ENCODE assay signal across 22 cellular contexts in the genomic region with DNA sequence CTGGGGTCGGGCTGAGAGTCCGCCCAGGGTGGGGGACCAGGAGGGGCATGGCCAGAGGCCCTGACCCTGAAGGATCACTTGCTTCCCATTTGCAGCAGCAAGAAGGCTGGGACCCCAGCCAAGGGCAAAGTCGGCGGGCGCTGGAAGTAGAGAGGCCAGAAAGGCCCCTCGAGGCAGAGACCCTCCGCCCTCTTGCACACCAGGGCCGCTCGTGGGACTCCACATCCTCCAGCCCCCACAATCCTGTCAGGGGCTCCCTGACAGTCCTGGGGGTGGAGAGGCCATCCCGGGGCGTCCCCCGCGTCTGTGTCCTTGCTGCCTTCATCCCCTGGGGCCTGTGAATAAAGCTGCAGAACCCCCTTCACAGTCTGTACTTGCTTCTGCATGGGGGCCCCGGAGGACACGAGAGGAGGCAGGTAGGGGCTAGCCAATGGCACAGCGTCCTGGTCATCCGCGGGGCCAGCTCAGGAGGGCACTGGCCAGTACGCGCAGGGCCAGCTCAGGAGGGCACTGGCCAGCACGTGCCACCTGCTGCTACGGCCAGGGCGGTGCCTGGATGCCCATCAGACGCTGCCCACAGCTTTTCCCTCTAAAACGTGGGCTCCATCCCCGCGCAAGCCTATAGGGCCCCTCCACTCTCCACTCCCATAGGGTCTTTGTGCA. TPM values are rescaled to one million over a fixed set of nuclear protein-coding genes. Genes with fewer than 3 reads are reported as not detected.
A peak's percentile ranks its signal among the peaks of the same experiment; 100 is the strongest.
DNase-seq lines count a peak whose midpoint lies in the region; ATAC-seq and TF ChIP-seq lines count a peak whose summit lies in the region.
"Had no signal": no experiment of that assay in that cellular context is flagged by ENCODE, and none has a peak within 500 bp of the region (broad histone marks: within the 10 kb centered on the region; RNA-seq: fewer than 3 reads in every experiment).

No MANE protein-coding gene starts in this region.

- no peak overlapping the region for H3K4me3 ChIP-seq in spleen
- H3K4me3 ChIP-seq: upper lobe of left lung had no signal

- no peak overlapping the region for H3K4me3 Mint-ChIP-seq in activated CD8-positive, alpha-beta T cell treated with anti-CD3 and anti-CD28 coated beads for 36 hours
- no peak overlapping the region for H3K4me3 Mint-ChIP-seq in activated CD8-positive, alpha-beta T cell treated with anti-CD3 and anti-CD28 coated beads, Interleukin-2, amount 10 ng/mL, durations not matched to agents 7 days and 5 days
- H3K4me3 Mint-ChIP-seq in endothelial cell (ENCODE audit: unreplicated experiment) (no peak overlapping the region), mesothelial cell of epicardium (no peak overlapping the region)
- H3K4me3 Mint-ChIP-seq: activated naive CD4-positive, alpha-beta T cell treated with anti-CD3 and anti-CD28 coated beads, Interleukin-2, amount 50 U/mL, for 24 hours; HFFc6 had no signal

- POLR2A ChIA-PET in activated CD8-positive, alpha-beta T cell treated with anti-CD3 and anti-CD28 coated beads for 36 hours (lab: Charles Lee), result no interaction called here
- POLR2A ChIA-PET in activated CD8-positive, alpha-beta T cell treated with anti-CD3 and anti-CD28 coated beads, Interleukin-2, amount 10 ng/mL, durations not matched to agents 7 days and 5 days (lab: Charles Lee), result no interaction called here

- CTCF ChIA-PET in activated CD8-positive, alpha-beta T cell treated with anti-CD3 and anti-CD28 coated beads for 36 hours (lab: Charles Lee), result interaction anchor here (1.0 to 1.1 kb wide), 2 partner anchors 56 to 106 kb away, joined by 3 to 5 read pairs; no protein-coding TSS in a partner anchor
- CTCF ChIA-PET in activated CD8-positive, alpha-beta T cell treated with anti-CD3 and anti-CD28 coated beads, Interleukin-2, amount 10 ng/mL, durations not matched to agents 7 days and 5 days (lab: Charles Lee), result no interaction called here

- no peaks in the 10 kb centered on the region for H3K9me3 Mint-ChIP-seq in activated CD8-positive, alpha-beta T cell treated with anti-CD3 and anti-CD28 coated beads for 36 hours
- H3K9me3 Mint-ChIP-seq in activated CD8-positive, alpha-beta T cell treated with anti-CD3 and anti-CD28 coated beads, Interleukin-2, amount 10 ng/mL, durations not matched to agents 7 days and 5 days (ENCODE audit: insufficient read depth), result no peaks in the 10 kb centered on the region
- H3K9me3 Mint-ChIP-seq in endothelial cell (ENCODE audit: unreplicated experiment), result no peaks in the 10 kb centered on the region
- H3K9me3 Mint-ChIP-seq in mesothelial cell of epicardium, result no peaks in the 10 kb centered on the region
- H3K9me3 Mint-ChIP-seq: activated naive CD4-positive, alpha-beta T cell treated with anti-CD3 and anti-CD28 coated beads, Interleukin-2, amount 50 U/mL, for 24 hours; CD4-positive, alpha-beta memory T cell; HFFc6 had no signal

- H3K4me1 Mint-ChIP-seq in activated CD8-positive, alpha-beta T cell treated with anti-CD3 and anti-CD28 coated beads for 36 hours (ENCODE audit: low read depth), result peaks cover 12% of the 10 kb centered on the region
- peaks cover 7% of the 10 kb centered on the region for H3K4me1 Mint-ChIP-seq in activated CD8-positive, alpha-beta T cell treated with anti-CD3 and anti-CD28 coated beads, Interleukin-2, amount 10 ng/mL, durations not matched to agents 7 days and 5 days (ENCODE audit: low read depth)
- H3K4me1 Mint-ChIP-seq in endothelial cell (ENCODE audit: unreplicated experiment), result peaks cover 6% of the 10 kb centered on the region
- peaks cover 34% of the 10 kb centered on the region for H3K4me1 Mint-ChIP-seq in mesothelial cell of epicardium

- H3K4me1 ChIP-seq in spleen, result peaks cover 0 to 9% (median 6%) of the 10 kb centered on the region in 6 donors

- intact Hi-C loops in activated CD8-positive, alpha-beta T cell treated with anti-CD3 and anti-CD28 coated beads for 36 hours (cut with micrococcal nuclease), result loop anchor here (5.0 kb wide), 1 partner anchor 41 kb away; no protein-coding TSS in a partner anchor
- intact Hi-C loops in spleen (cut with DNase I; ENCODE audit: low total_unique reads), result no loop called here

- 80 to 86% (median 81%) methylated on average over 15 to 27 of the region's 27 CpGs for WGBS in spleen, 5 donors

- H3K27ac ChIP-seq in spleen, result no peak overlapping the region
- H3K27ac ChIP-seq: brain microvascular endothelial cell, upper lobe of left lung had no signal

- H3K36me3 Mint-ChIP-seq in activated CD8-positive, alpha-beta T cell treated with anti-CD3 and anti-CD28 coated beads for 36 hours (ENCODE audit: low read depth), result no peaks in the 10 kb centered on the region
- no peaks in the 10 kb centered on the region for H3K36me3 Mint-ChIP-seq in activated CD8-positive, alpha-beta T cell treated with anti-CD3 and anti-CD28 coated beads, Interleukin-2, amount 10 ng/mL, durations not matched to agents 7 days and 5 days (ENCODE audit: low read depth)
- H3K36me3 Mint-ChIP-seq in endothelial cell (ENCODE audit: low read depth, unreplicated experiment), result peaks cover 5% of the 10 kb centered on the region
- no peaks in the 10 kb centered on the region for H3K36me3 Mint-ChIP-seq in mesothelial cell of epicardium
- H3K36me3 Mint-ChIP-seq: activated naive CD4-positive, alpha-beta T cell treated with anti-CD3 and anti-CD28 coated beads, Interleukin-2, amount 50 U/mL, for 24 hours; CD4-positive, alpha-beta memory T cell had no signal

- peaks cover 0 to 19% (median 0%) of the 10 kb centered on the region in 7 donors for H3K27me3 ChIP-seq in spleen (replicated peaks in 1 of 7)
- H3K27me3 ChIP-seq: brain microvascular endothelial cell, upper lobe of left lung had no signal

- TF ChIP-seq POLR2A in spleen (IDR thresholded peaks at IDR 0.05), result no peak

- no peaks in the 10 kb centered on the region for H3K27me3 Mint-ChIP-seq in activated CD8-positive, alpha-beta T cell treated with anti-CD3 and anti-CD28 coated beads for 36 hours
- H3K27me3 Mint-ChIP-seq in activated CD8-positive, alpha-beta T cell treated with anti-CD3 and anti-CD28 coated beads, Interleukin-2, amount 10 ng/mL, durations not matched to agents 7 days and 5 days (ENCODE audit: low read depth), result no peaks in the 10 kb centered on the region
- peaks cover 13% of the 10 kb centered on the region for H3K27me3 Mint-ChIP-seq in endothelial cell (ENCODE audit: unreplicated experiment)
- H3K27me3 Mint-ChIP-seq in mesothelial cell of epicardium (ENCODE audit: low read depth), result no peaks in the 10 kb centered on the region
- H3K27me3 Mint-ChIP-seq: activated naive CD4-positive, alpha-beta T cell treated with anti-CD3 and anti-CD28 coated beads, Interleukin-2, amount 50 U/mL, for 24 hours; CD4-positive, alpha-beta memory T cell had no signal

- no peak for ATAC-seq in activated CD8-positive, alpha-beta T cell treated with anti-CD3 and anti-CD28 coated beads for 36 hours
- no peak for ATAC-seq in activated CD8-positive, alpha-beta T cell treated with anti-CD3 and anti-CD28 coated beads, Interleukin-2, amount 10 ng/mL, durations not matched to agents 7 days and 5 days

- H3K36me3 ChIP-seq in spleen, result no peaks in the 10 kb centered on the region
- H3K36me3 ChIP-seq: brain microvascular endothelial cell, upper lobe of left lung had no signal

- DNase-seq in activated CD8-positive, alpha-beta T cell treated with anti-CD3 and anti-CD28 coated beads for 36 hours, result peak; percentile 1
- DNase-seq in activated CD8-positive, alpha-beta T cell treated with anti-CD3 and anti-CD28 coated beads, Interleukin-2, amount 10 ng/mL, durations not matched to agents 7 days and 5 days, result no peak
- DNase-seq in endothelial cell (ENCODE audit: low spot score) (peak; percentile 2), mesothelial cell of epicardium (ENCODE audit: low spot score in 2 of 2, unreplicated experiment in 2 of 2) (peak; percentile 16 to 41), spleen (peak; percentile 67), NCI-H2196 treated with DMSO at 0.1 percent for 48 hours (lab: John Stamatoyannopoulos, UW; ENCODE audit: unreplicated experiment) (no peak), NCI-H510A (lab: John Stamatoyannopoulos, UW) (no peak)
- DNase-seq in stimulated activated naive CD4-positive, alpha-beta T cell (lab: John Stamatoyannopoulos, UW), result no peak
- DNase-seq: activated CD8-positive, alpha-beta memory T cell treated with anti-CD3 and anti-CD28 coated beads, Interleukin-2, amount 50 U/mL, for 48 hours; brain microvascular endothelial cell; dermis blood vessel endothelial cell; HFFc6; IMR-90; midbrain; NCI-H2107; occipital lobe; stimulated activated naive CD4-positive, alpha-beta T cell treated with Interleukin-2 at 50 U/mL for 16 hours; SW 1271 had no signal

- H3K27ac Mint-ChIP-seq in activated CD8-positive, alpha-beta T cell treated with anti-CD3 and anti-CD28 coated beads for 36 hours, result no peak overlapping the region
- no peak overlapping the region for H3K27ac Mint-ChIP-seq in activated CD8-positive, alpha-beta T cell treated with anti-CD3 and anti-CD28 coated beads, Interleukin-2, amount 10 ng/mL, durations not matched to agents 7 days and 5 days
- H3K27ac Mint-ChIP-seq in endothelial cell (ENCODE audit: unreplicated experiment) (no peak overlapping the region), mesothelial cell of epicardium (peak overlapping the region; percentile 97)
- H3K27ac Mint-ChIP-seq: activated naive CD4-positive, alpha-beta T cell treated with anti-CD3 and anti-CD28 coated beads, Interleukin-2, amount 50 U/mL, for 24 hours; CD4-positive, alpha-beta memory T cell; HFFc6 had no signal

- no peaks in the 10 kb centered on the region for H3K9me3 ChIP-seq in spleen
- H3K9me3 ChIP-seq: upper lobe of left lung had no signal

- no peak for TF ChIP-seq CTCF in activated CD8-positive, alpha-beta T cell treated with anti-CD3 and anti-CD28 coated beads for 36 hours (IDR thresholded peaks at IDR 0.05)
- TF ChIP-seq CTCF in endothelial cell (IDR thresholded peaks at IDR 0.05; ENCODE audit: unreplicated experiment) (no peak), mesothelial cell of epicardium (IDR thresholded peaks at IDR 0.05; ENCODE audit: unreplicated experiment) (no peak), spleen (IDR thresholded peaks at IDR 0.05 in 8 of 11, conservative IDR thresholded peaks at IDR 0.05 in 3 of 11) (no peak)

RNA-seq across cellular contexts. Expression of a gene that starts 8.7 kb away (rescaled TPM):
- 100 to 1,000 TPM; 134 to 145 TPM for total RNA-seq in activated CD8-positive, alpha-beta T cell treated with anti-CD3 and anti-CD28 coated beads for 36 hours
- total RNA-seq in activated CD8-positive, alpha-beta T cell treated with anti-CD3 and anti-CD28 coated beads, Interleukin-2, amount 10 ng/mL, durations not matched to agents 7 days and 5 days, result 100 to 1,000 TPM; 109 to 110 TPM
- total RNA-seq in endothelial cell (ENCODE audit: unreplicated experiment), result 29.2 TPM
- total RNA-seq in mesothelial cell of epicardium, result 37.7 to 40.3 TPM (median 39.4 TPM) in 3 replicates
- 10 to 100 TPM; 32.5 to 75.2 (median 44.5) TPM for total RNA-seq in spleen
- 100 to 1,000 TPM in 2 of 3 donors, 10 to 100 TPM in 1; 58.7 to 160 (median 122) TPM for polyA plus RNA-seq in spleen

RNA-seq across cellular contexts. Expression of a gene that starts 19.0 kb away (rescaled TPM):
- 1 to 10 TPM; 4.9 to 5.4 TPM for total RNA-seq in activated CD8-positive, alpha-beta T cell treated with anti-CD3 and anti-CD28 coated beads for 36 hours
- 1 to 10 TPM; 2.6 to 2.8 TPM for total RNA-seq in activated CD8-positive, alpha-beta T cell treated with anti-CD3 and anti-CD28 coated beads, Interleukin-2, amount 10 ng/mL, durations not matched to agents 7 days and 5 days
- total RNA-seq in endothelial cell (ENCODE audit: unreplicated experiment) (not detected), mesothelial cell of epicardium (15.2 to 19.0 TPM (median 18.0 TPM) in 3 replicates), spleen (1 to 10 TPM in 5 of 7 donors, under 1 TPM in 1, not detected in 1; 0.97 to 4.9 (median 1.9) TPM)
- polyA plus RNA-seq in spleen, result 1 to 10 TPM in 2 of 3 donors, under 1 TPM in 1; 0.64 to 4.4 (median 3.5) TPM
- total RNA-seq: dermis blood vessel endothelial cell, epithelial cell of proximal tubule, HFFc6, IMR-90 had no signal
- polyA plus RNA-seq: CD4-positive, alpha-beta memory T cell; IMR-90 had no signal

RNA-seq across cellular contexts. Expression of a gene that starts 46.8 kb away (rescaled TPM):
- total RNA-seq in activated CD8-positive, alpha-beta T cell treated with anti-CD3 and anti-CD28 coated beads for 36 hours, result under 1 TPM; 0.16 to 0.20 TPM
- total RNA-seq in activated CD8-positive, alpha-beta T cell treated with anti-CD3 and anti-CD28 coated beads, Interleukin-2, amount 10 ng/mL, durations not matched to agents 7 days and 5 days, result under 1 TPM in 1 of 2 experiments, not detected in 1; 0.08 TPM
- total RNA-seq in endothelial cell (ENCODE audit: unreplicated experiment) (not detected), mesothelial cell of epicardium (not detected in 3 replicates), spleen (not detected)
- under 1 TPM; 0.03 to 0.64 (median 0.20) TPM for polyA plus RNA-seq in spleen
- total RNA-seq: CD4-positive, alpha-beta memory T cell; dermis blood vessel endothelial cell; epithelial cell of proximal tubule; HFFc6; IMR-90; occipital lobe; upper lobe of left lung had no signal
- polyA plus RNA-seq: IMR-90 had no signal

RNA-seq across cellular contexts. Expression of a gene that starts 59.2 kb away (rescaled TPM):
- not detected for total RNA-seq in activated CD8-positive, alpha-beta T cell treated with anti-CD3 and anti-CD28 coated beads for 36 hours
- total RNA-seq in activated CD8-positive, alpha-beta T cell treated with anti-CD3 and anti-CD28 coated beads, Interleukin-2, amount 10 ng/mL, durations not matched to agents 7 days and 5 days, result not detected
- total RNA-seq in endothelial cell (ENCODE audit: unreplicated experiment) (not detected), mesothelial cell of epicardium (13,899 to 14,658 TPM (median 14,601 TPM) in 3 replicates), spleen (100 to 1,000 TPM in 3 of 7 donors, 10 to 100 TPM in 4; 21.0 to 620 (median 79.7) TPM)
- polyA plus RNA-seq in spleen, result 100 to 1,000 TPM in 2 of 3 donors, 10 to 100 TPM in 1; 10.1 to 104 (median 101) TPM
- total RNA-seq: CD4-positive, alpha-beta memory T cell; IMR-90 had no signal
- polyA plus RNA-seq: CD4-positive, alpha-beta memory T cell had no signal

Comparison
In these comparisons a context has a peak if more than half of its experiments do, and no peak if none do; other contexts are left out.
1. DNase-seq: peak in activated CD8-positive, alpha-beta T cell treated with anti-CD3 and anti-CD28 coated beads for 36 hours (single experiment), endothelial cell (single experiment), mesothelial cell of epicardium (2 of 2) and spleen (single experiment); none in activated CD8-positive, alpha-beta T cell treated with anti-CD3 and anti-CD28 coated beads, Interleukin-2, amount 10 ng/mL, durations not matched to agents 7 days and 5 days (single experiment), stimulated activated naive CD4-positive, alpha-beta T cell (0 of 6), NCI-H2196 treated with DMSO at 0.1 percent for 48 hours (single experiment) and NCI-H510A (single experiment).